In the genomic region with DNA sequence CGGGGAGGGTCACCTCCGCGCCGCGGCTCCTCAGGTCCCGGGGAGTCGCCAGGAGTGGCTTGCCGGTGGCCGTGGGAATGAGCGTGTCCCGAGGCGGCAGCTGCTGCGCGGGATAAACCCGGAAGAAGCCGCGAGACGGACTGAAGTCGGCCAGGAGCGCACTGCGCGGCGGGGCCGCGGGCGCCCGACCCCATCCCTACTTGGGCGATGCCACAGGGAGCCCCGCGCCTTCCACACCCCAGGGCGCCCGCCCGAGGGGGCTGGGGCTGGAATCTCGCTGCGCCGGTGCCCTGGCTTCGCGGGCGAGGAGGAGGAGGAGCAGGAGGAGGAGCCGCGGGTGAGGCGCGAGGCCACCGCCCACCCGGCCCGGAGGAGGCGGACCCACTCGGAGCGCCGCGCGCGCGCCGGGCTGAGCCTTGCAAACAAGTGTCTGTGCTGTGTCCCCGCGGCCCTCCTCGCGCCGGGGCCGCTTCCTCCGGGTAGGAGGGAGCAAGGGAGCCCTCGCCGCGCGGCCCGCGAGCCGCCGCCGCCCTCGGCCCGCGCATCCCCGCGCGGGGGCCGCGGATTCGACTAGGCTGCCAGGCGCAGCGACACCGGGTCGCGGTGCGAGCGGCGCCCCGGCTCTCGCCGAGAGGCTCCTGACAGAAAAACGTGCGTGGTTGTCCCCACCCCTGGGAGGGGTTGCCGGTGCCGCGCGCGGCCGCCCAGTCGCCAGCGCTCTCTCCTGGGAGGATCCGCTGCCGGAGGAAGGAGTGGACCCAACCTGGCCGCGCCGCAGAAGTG, we compare ENCODE assay signal across 1 cellular context.
TF ChIP-seq lines count a peak whose summit lies in the region.

A gene (plus strand): TSS at position 412 of the 783 bp plus-strand sequence.

TF ChIP-seq in K562, 482 proteins besides CTCF, POLR2A, EP300 and RAD21 (continued from another document):
- TF ChIP-seq CHD4 (IDR thresholded peaks at IDR 0.05; ENCODE audit: insufficient read depth, insufficient replicate concordance, low read depth, low read length, poor library complexity, severe bottlenecking) (no peak), XRCC5 (IDR thresholded peaks at IDR 0.05; ENCODE audit: low read depth, low read length) (0 out of 2 replicates have a peak, but pooled peaks have one; percentile 29), GATAD2B (IDR thresholded peaks at IDR 0.05; ENCODE audit: borderline replicate concordance) (peak; percentile 97), RBM15 (IDR thresholded peaks at IDR 0.05; ENCODE audit: insufficient read depth, low read length) (no peak), ZBTB8A (IDR thresholded peaks at IDR 0.05; ENCODE audit: partially characterized antibody) (no peak), ZNF121 (CRISPR knock-in tag; conservative IDR thresholded peaks at IDR 0.05) (no peak), TAL1 (IDR thresholded peaks at IDR 0.05) (no peak), ZNF79 (CRISPR knock-in tag; IDR thresholded peaks at IDR 0.05; ENCODE audit: low read depth) (no peak), SRSF3 (IDR thresholded peaks at IDR 0.05; ENCODE audit: insufficient read depth, low read length) (no peak), PTTG1 (tag; IDR thresholded peaks at IDR 0.05; ENCODE audit: low read depth) (no peak), ELF4 (CRISPR knock-in tag; IDR thresholded peaks at IDR 0.05) (0 out of 2 replicates have a peak, but pooled peaks have one; percentile 23), NFATC3 (IDR thresholded peaks at IDR 0.05) (no peak), DDX20 (tag; IDR thresholded peaks at IDR 0.05; ENCODE audit: low read depth) (no peak), HDAC3 (IDR thresholded peaks at IDR 0.05; ENCODE audit: borderline replicate concordance, partially characterized antibody) (no peak), ZNF316 (IDR thresholded peaks at IDR 0.05) (no peak), KLF6 (CRISPR knock-in tag; IDR thresholded peaks at IDR 0.05; ENCODE audit: borderline replicate concordance) (no peak), CBFB (CRISPR knock-in tag; IDR thresholded peaks at IDR 0.05) (0 out of 2 replicates have a peak, but pooled peaks have one; percentile 7), ETV1 (tag; conservative IDR thresholded peaks at IDR 0.05; ENCODE audit: low read depth) (no peak; the same call in 1 of the 2 replicates), PHB2 (IDR thresholded peaks at IDR 0.05; ENCODE audit: low read depth) (no peak), SIN3B (IDR thresholded peaks at IDR 0.05; ENCODE audit: low read depth) (peak; percentile 80), MBD2 (IDR thresholded peaks at IDR 0.05; ENCODE audit: borderline replicate concordance, low read depth) (peak; percentile 27; the same call in 1 of the 2 replicates), KDM4B (IDR thresholded peaks at IDR 0.05; ENCODE audit: borderline replicate concordance in 2 of 2, low read depth in 1 of 2) (0 out of 4 replicates have a peak, but pooled peaks of 1 of the 2 experiments have one; percentile 58), RBM25 (IDR thresholded peaks at IDR 0.05; ENCODE audit: low read depth, low read length, severe bottlenecking) (no peak), ZNF77 (CRISPR knock-in tag; IDR thresholded peaks at IDR 0.05) (no peak), ZNF354B (CRISPR knock-in tag; IDR thresholded peaks at IDR 0.05) (no peak), XRCC4 (IDR thresholded peaks at IDR 0.05; ENCODE audit: extremely low read depth, insufficient read depth, insufficient read length) (no peak), NCOA2 (IDR thresholded peaks at IDR 0.05; ENCODE audit: partially characterized antibody in 2 of 2) (no peak), ZNF551 (CRISPR knock-in tag; IDR thresholded peaks at IDR 0.05) (no peak), DPF2 (IDR thresholded peaks at IDR 0.05) (no peak), SMARCE1 (IDR thresholded peaks at IDR 0.05) (no peak), JUN (IDR thresholded peaks at IDR 0.05; ENCODE audit: borderline replicate concordance, low read depth, low read length) (no peak), JUN (CRISPR knock-in tag; IDR thresholded peaks at IDR 0.05; ENCODE audit: borderline replicate concordance) (no peak)
- TF ChIP-seq, protein P1, sequence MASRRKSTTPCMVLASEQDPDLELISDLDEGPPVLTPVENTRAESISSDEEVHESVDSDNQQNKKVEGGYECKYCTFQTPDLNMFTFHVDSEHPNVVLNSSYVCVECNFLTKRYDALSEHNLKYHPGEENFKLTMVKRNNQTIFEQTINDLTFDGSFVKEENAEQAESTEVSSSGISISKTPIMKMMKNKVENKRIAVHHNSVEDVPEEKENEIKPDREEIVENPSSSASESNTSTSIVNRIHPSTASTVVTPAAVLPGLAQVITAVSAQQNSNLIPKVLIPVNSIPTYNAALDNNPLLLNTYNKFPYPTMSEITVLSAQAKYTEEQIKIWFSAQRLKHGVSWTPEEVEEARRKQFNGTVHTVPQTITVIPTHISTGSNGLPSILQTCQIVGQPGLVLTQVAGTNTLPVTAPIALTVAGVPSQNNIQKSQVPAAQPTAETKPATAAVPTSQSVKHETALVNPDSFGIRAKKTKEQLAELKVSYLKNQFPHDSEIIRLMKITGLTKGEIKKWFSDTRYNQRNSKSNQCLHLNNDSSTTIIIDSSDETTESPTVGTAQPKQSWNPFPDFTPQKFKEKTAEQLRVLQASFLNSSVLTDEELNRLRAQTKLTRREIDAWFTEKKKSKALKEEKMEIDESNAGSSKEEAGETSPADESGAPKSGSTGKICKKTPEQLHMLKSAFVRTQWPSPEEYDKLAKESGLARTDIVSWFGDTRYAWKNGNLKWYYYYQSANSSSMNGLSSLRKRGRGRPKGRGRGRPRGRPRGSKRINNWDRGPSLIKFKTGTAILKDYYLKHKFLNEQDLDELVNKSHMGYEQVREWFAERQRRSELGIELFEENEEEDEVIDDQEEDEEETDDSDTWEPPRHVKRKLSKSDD (conservative IDR thresholded peaks at IDR 0.05; ENCODE audit: low read length), result no peak
- TF ChIP-seq, protein P2, sequence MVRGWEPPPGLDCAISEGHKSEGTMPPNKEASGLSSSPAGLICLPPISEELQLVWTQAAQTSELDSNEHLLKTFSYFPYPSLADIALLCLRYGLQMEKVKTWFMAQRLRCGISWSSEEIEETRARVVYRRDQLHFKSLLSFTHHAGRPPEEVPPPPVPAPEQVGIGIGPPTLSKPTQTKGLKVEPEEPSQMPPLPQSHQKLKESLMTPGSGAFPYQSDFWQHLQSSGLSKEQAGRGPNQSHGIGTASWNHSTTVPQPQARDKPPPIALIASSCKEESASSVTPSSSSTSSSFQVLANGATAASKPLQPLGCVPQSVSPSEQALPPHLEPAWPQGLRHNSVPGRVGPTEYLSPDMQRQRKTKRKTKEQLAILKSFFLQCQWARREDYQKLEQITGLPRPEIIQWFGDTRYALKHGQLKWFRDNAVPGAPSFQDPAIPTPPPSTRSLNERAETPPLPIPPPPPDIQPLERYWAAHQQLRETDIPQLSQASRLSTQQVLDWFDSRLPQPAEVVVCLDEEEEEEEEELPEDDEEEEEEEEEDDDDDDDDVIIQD (CRISPR knock-in tag; IDR thresholded peaks at IDR 0.05), result no peak
- TF ChIP-seq, protein P3, sequence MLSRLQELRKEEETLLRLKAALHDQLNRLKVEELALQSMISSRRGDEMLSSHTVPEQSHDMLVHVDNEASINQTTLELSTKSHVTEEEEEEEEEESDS (CRISPR knock-in tag; IDR thresholded peaks at IDR 0.05), result no peak
- TF ChIP-seq, protein P4, sequence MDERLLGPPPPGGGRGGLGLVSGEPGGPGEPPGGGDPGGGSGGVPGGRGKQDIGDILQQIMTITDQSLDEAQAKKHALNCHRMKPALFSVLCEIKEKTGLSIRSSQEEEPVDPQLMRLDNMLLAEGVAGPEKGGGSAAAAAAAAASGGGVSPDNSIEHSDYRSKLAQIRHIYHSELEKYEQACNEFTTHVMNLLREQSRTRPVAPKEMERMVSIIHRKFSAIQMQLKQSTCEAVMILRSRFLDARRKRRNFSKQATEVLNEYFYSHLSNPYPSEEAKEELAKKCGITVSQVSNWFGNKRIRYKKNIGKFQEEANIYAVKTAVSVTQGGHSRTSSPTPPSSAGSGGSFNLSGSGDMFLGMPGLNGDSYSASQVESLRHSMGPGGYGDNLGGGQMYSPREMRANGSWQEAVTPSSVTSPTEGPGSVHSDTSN (CRISPR knock-in tag; IDR thresholded peaks at IDR 0.05; ENCODE audit: low read depth), result no peak
- TF ChIP-seq, protein P4 (tag; conservative IDR thresholded peaks at IDR 0.05; ENCODE audit: low read depth), result no peak
- TF ChIP-seq, protein P5, sequence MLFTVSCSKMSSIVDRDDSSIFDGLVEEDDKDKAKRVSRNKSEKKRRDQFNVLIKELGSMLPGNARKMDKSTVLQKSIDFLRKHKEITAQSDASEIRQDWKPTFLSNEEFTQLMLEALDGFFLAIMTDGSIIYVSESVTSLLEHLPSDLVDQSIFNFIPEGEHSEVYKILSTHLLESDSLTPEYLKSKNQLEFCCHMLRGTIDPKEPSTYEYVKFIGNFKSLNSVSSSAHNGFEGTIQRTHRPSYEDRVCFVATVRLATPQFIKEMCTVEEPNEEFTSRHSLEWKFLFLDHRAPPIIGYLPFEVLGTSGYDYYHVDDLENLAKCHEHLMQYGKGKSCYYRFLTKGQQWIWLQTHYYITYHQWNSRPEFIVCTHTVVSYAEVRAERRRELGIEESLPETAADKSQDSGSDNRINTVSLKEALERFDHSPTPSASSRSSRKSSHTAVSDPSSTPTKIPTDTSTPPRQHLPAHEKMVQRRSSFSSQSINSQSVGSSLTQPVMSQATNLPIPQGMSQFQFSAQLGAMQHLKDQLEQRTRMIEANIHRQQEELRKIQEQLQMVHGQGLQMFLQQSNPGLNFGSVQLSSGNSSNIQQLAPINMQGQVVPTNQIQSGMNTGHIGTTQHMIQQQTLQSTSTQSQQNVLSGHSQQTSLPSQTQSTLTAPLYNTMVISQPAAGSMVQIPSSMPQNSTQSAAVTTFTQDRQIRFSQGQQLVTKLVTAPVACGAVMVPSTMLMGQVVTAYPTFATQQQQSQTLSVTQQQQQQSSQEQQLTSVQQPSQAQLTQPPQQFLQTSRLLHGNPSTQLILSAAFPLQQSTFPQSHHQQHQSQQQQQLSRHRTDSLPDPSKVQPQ (CRISPR knock-in tag; IDR thresholded peaks at IDR 0.05; ENCODE audit: borderline replicate concordance), result no peak
- TF ChIP-seq, protein P6, sequence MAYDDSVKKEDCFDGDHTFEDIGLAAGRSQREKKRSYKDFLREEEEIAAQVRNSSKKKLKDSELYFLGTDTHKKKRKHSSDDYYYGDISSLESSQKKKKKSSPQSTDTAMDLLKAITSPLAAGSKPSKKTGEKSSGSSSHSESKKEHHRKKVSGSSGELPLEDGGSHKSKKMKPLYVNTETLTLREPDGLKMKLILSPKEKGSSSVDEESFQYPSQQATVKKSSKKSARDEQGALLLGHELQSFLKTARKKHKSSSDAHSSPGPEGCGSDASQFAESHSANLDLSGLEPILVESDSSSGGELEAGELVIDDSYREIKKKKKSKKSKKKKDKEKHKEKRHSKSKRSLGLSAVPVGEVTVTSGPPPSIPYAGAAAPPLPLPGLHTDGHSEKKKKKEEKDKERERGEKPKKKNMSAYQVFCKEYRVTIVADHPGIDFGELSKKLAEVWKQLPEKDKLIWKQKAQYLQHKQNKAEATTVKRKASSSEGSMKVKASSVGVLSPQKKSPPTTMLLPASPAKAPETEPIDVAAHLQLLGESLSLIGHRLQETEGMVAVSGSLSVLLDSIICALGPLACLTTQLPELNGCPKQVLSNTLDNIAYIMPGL (CRISPR knock-in tag; IDR thresholded peaks at IDR 0.05), result 0 out of 2 replicates have a peak, but pooled peaks have one; percentile 76
- TF ChIP-seq, protein P7, sequence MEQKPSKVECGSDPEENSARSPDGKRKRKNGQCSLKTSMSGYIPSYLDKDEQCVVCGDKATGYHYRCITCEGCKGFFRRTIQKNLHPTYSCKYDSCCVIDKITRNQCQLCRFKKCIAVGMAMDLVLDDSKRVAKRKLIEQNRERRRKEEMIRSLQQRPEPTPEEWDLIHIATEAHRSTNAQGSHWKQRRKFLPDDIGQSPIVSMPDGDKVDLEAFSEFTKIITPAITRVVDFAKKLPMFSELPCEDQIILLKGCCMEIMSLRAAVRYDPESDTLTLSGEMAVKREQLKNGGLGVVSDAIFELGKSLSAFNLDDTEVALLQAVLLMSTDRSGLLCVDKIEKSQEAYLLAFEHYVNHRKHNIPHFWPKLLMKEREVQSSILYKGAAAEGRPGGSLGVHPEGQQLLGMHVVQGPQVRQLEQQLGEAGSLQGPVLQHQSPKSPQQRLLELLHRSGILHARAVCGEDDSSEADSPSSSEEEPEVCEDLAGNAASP (IDR thresholded peaks at IDR 0.05), result no peak
